Comparison of ENCODE assay signal across 9 cellular contexts in the genomic region with DNA sequence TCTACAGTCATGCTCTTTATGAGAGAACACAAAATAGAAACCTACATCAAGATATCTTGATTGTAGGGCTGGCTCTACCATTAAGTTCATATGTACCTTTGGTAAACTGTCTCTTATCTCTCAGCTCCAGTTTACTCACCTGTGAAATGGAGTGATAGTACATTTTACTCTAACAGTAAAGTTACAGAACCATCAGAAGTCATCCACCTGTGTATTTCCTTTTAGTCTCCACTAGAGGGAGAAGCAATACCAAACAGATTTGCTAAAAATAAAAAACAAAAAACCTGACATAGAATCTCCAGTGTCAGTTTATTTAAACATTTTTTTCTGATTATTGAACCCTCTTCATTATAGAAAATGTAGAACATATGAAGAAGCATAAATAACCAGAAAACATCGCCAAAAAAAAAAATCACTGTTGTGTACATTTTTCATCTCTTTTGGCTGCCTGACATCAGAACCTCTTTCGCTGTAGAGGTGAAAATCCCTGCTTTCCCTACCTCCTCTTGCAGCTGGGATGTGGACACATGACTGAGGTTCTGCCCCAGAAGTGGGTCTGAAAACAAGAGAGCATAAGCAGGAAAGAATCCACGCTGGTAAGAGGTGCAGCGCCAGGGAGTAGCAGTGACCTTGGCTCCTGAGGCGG. TPM values are rescaled to one million over a fixed set of nuclear protein-coding genes. Genes with fewer than 3 reads are reported as not detected.
DNase-seq lines count a peak whose midpoint lies in the region; ATAC-seq and TF ChIP-seq lines count a peak whose summit lies in the region.
"Had no signal": no experiment of that assay in that cellular context is flagged by ENCODE, and none has a peak within 500 bp of the region (broad histone marks: within the 10 kb centered on the region; RNA-seq: fewer than 3 reads in every experiment).

No MANE protein-coding gene starts in this region.

- H3K9me3 Mint-ChIP-seq in H9, result no peaks in the 10 kb centered on the region

- no peaks in the 10 kb centered on the region for H3K79me1 ChIP-seq in H9 (ENCODE audit: insufficient read depth, low read depth, low read length, poor library complexity, severe bottlenecking)

- H2BK5ac ChIP-seq in H9 (ENCODE audit: insufficient read length, low read length), result no peak overlapping the region

- no peaks in the 10 kb centered on the region for H3K9me3 ChIP-seq in H9 (ENCODE audit: control insufficient read depth, low read depth, low read length)
- no peaks in the 10 kb centered on the region for H3K9me3 ChIP-seq in SK-N-MC (ENCODE audit: low read depth, low read length)

- H3K23ac ChIP-seq in H9 (ENCODE audit: insufficient read length, low read depth, low read length), result no peak overlapping the region

- H2AFZ ChIP-seq in H9 (ENCODE audit: low read length), result peak overlapping the region; percentile 94

- H2BK20ac ChIP-seq in H9 (ENCODE audit: low read depth, low read length, poor library complexity, severe bottlenecking), result no peak overlapping the region

- H3K27me3 ChIP-seq in H9 (ENCODE audit: insufficient read depth, low read length), result no peaks in the 10 kb centered on the region

- TF ChIP-seq CTCF in AG09319 (IDR thresholded peaks at IDR 0.05; ENCODE audit: low read depth, low read length) (peak; percentile 29), H9 (conservative IDR thresholded peaks at IDR 0.05) (peak; percentile 79)

- no peaks in the 10 kb centered on the region for H3K79me2 ChIP-seq in H9 (ENCODE audit: insufficient read depth, low read length)

- H4K8ac ChIP-seq in H9 (replicated peaks; ENCODE audit: insufficient read length, low read depth, low read length), result no peak overlapping the region

- H2BK120ac ChIP-seq in H9 (ENCODE audit: low read depth, low read length, poor library complexity, severe bottlenecking), result no peak overlapping the region

- no peak overlapping the region for H4K5ac ChIP-seq in H9 (ENCODE audit: insufficient read length, low read depth, low read length)

- H3K14ac ChIP-seq in H9 (ENCODE audit: insufficient read depth, low read length), result no peak overlapping the region

- H3K4me1 Mint-ChIP-seq in H9, result no peaks in the 10 kb centered on the region

- H3K4me3 ChIP-seq in SK-N-MC, result peak overlapping the region; percentile 38

- no peak overlapping the region for H3K4ac ChIP-seq in H9 (ENCODE audit: low read depth, low read length)

- no peak overlapping the region for H3T11ph ChIP-seq in H9 (ENCODE audit: low read length)

- no peaks in the 10 kb centered on the region for H3K23me2 ChIP-seq in H9 (ENCODE audit: insufficient read length, low read depth, low read length, poor library complexity, severe bottlenecking)

- H2BK15ac ChIP-seq in H9 (ENCODE audit: low read depth, low read length), result no peak overlapping the region

- H3K4me3 Mint-ChIP-seq in H9, result no peak overlapping the region
- H3K4me3 Mint-ChIP-seq: activated naive CD8-positive, alpha-beta T cell had no signal

- H3K9ac ChIP-seq in H9 (ENCODE audit: extremely low read depth, insufficient read length, low read length) (no peak overlapping the region), SK-N-MC (ENCODE audit: insufficient read length) (no peak overlapping the region)

- H4K20me1 ChIP-seq in H9 (ENCODE audit: control insufficient read depth, insufficient read depth, insufficient read length), result no peaks in the 10 kb centered on the region

- H3K4me1 ChIP-seq in H9 (ENCODE audit: insufficient read depth, low read length), result no peaks in the 10 kb centered on the region

- H3K27me3 Mint-ChIP-seq in H9 (ENCODE audit: low read depth), result no peaks in the 10 kb centered on the region; the same call in 1 of the 2 replicates

- no peak overlapping the region for H3K27ac ChIP-seq in H9 (ENCODE audit: insufficient read length, low read depth, low read length)
- peak overlapping the region; percentile 30; the same call in 1 of the 2 replicates for H3K27ac ChIP-seq in SK-N-MC

- WGBS in H9 (ENCODE audit: extremely low coverage, insufficient read length, low lambda C conversion rate), result no CpG with 5 or more reads among the region's 5 CpGs

- no peaks in the 10 kb centered on the region for H3K36me3 ChIP-seq in SK-N-MC (ENCODE audit: insufficient read depth, low read length)

- no peak overlapping the region for H2AK5ac ChIP-seq in H9 (ENCODE audit: insufficient read length, low read length)

- no peak overlapping the region for H2BK12ac ChIP-seq in H9 (ENCODE audit: insufficient read length, low read depth, low read length)

- H3K27ac Mint-ChIP-seq in H9, result no peak overlapping the region
- H3K27ac Mint-ChIP-seq: activated naive CD8-positive, alpha-beta T cell had no signal

- DNase-seq in AG09319 (ENCODE audit: extremely low read depth, low read depth) (no peak), H9 (no peak), SK-N-MC (ENCODE audit: low read depth, low spot score) (no peak), inferior parietal cortex (ENCODE audit: extremely low spot score) (peak; percentile 21), activated T-cell treated with anti-CD3 and anti-CD28 coated beads for 4 hours (no peak), COR-L47 (lab: John Stamatoyannopoulos, UW) (no peak)
- DNase-seq in activated CD4-positive, CD25-positive, alpha-beta regulatory T cell (lab: John Stamatoyannopoulos, UW), result no peak

- no peak overlapping the region for H3K18ac ChIP-seq in H9 (ENCODE audit: insufficient read length, low read depth, low read length)

- ATAC-seq in HG03521 (IDR thresholded peaks at IDR 0.05; ENCODE audit: unreplicated experiment), result no peak

- no peak overlapping the region for H4K91ac ChIP-seq in H9 (ENCODE audit: insufficient read length, low read depth, low read length)

- no peaks in the 10 kb centered on the region for H3K36me3 Mint-ChIP-seq in H9 (ENCODE audit: insufficient read depth in 1 of 3, low read depth in 3 of 3)
- H3K36me3 Mint-ChIP-seq: activated naive CD8-positive, alpha-beta T cell had no signal

- H3K56ac ChIP-seq in H9 (ENCODE audit: insufficient read length, low read depth, low read length), result no peak overlapping the region

- no peak overlapping the region for H3K4me2 ChIP-seq in H9 (ENCODE audit: insufficient read depth, insufficient read length, low read length)

RNA-seq across cellular contexts. Expression of gene WDR72, which starts 48.7 kb away (rescaled TPM):
- 2.4 and 2.9 TPM in 2 replicates for total RNA-seq in H9 (2021)
